1 cellular context compared by ENCODE assay signal in genomic region chr22:38272373-38273134, GRCh38.
TF ChIP-seq lines count a peak whose summit lies in the region.

Gene TMEM184B (minus strand): TSS chr22:38273010. CDS start chr22:38247961, 25,049 bp downstream.

TF ChIP-seq in K562, 482 proteins besides CTCF, POLR2A, EP300 and RAD21 (continued from another document and continues in another):
- peak; percentile 74; the same call in 1 of the 2 replicates for TF ChIP-seq CREB3L1 (IDR thresholded peaks at IDR 0.05; ENCODE audit: borderline replicate concordance, low read depth)
- TF ChIP-seq MTF1 (CRISPR knock-in tag; IDR thresholded peaks at IDR 0.05; ENCODE audit: borderline replicate concordance) = no peak
- TF ChIP-seq HMG20B (CRISPR knock-in tag; IDR thresholded peaks at IDR 0.05) = no peak
- no peak for TF ChIP-seq MCM5 (IDR thresholded peaks at IDR 0.05; ENCODE audit: low read depth)
- TF ChIP-seq IRF2 (CRISPR knock-in tag; IDR thresholded peaks at IDR 0.05) = no peak
- TF ChIP-seq POLR2G (IDR thresholded peaks at IDR 0.05; ENCODE audit: low read depth, low read length) = peak; percentile 83
- no peak for TF ChIP-seq ZNF121 (CRISPR knock-in tag; conservative IDR thresholded peaks at IDR 0.05)
- TF ChIP-seq SRSF1 (IDR thresholded peaks at IDR 0.05; ENCODE audit: low read depth, low read length) = no peak
- TF ChIP-seq ZBTB5 (IDR thresholded peaks at IDR 0.05) = no peak
- no peak for TF ChIP-seq RBM34 (IDR thresholded peaks at IDR 0.05; ENCODE audit: borderline replicate concordance, insufficient read depth, low read length)
- peak in 1 of 2 experiments; percentile 9 for TF ChIP-seq E2F6 (IDR thresholded peaks at IDR 0.05; ENCODE audit: borderline replicate concordance in 1 of 2, extremely low read depth in 1 of 2, insufficient read depth in 1 of 2, insufficient read length in 1 of 2, low read depth in 1 of 2, low read length in 1 of 2, poor library complexity in 1 of 2, severe bottlenecking in 1 of 2)
- peak in 1 of 2 experiments; percentile 65; a peak in 2 of 4 replicates for TF ChIP-seq MAZ (CRISPR knock-in tag; conservative IDR thresholded peaks at IDR 0.05 in 1 of 2, IDR thresholded peaks at IDR 0.05 in 1 of 2)
- no peak for TF ChIP-seq ILK (tag; IDR thresholded peaks at IDR 0.05; ENCODE audit: borderline replicate concordance, low read depth)
- no peak for TF ChIP-seq ZBTB2 (IDR thresholded peaks at IDR 0.05)
- TF ChIP-seq ZNF354B (CRISPR knock-in tag; IDR thresholded peaks at IDR 0.05) = no peak
- TF ChIP-seq HINFP (tag; conservative IDR thresholded peaks at IDR 0.05; ENCODE audit: low read depth) = 0 out of 2 replicates have a peak, but pooled peaks have one; percentile 18
- no peak for TF ChIP-seq SRSF7 (optimal IDR thresholded peaks at IDR 0.05; ENCODE audit: low read depth, low read length)
- no peak for TF ChIP-seq TGIF2 (CRISPR knock-in tag; IDR thresholded peaks at IDR 0.05)
- no peak for TF ChIP-seq TSC22D4 (tag; IDR thresholded peaks at IDR 0.05)
- TF ChIP-seq PHF8 (IDR thresholded peaks at IDR 0.05; ENCODE audit: borderline replicate concordance, low read length) = peak; percentile 73; the same call in 1 of the 2 replicates
- TF ChIP-seq ZZZ3 (IDR thresholded peaks at IDR 0.05) = no peak
- TF ChIP-seq JUNB (CRISPR knock-in tag; conservative IDR thresholded peaks at IDR 0.05) = no peak
- 0 out of 2 replicates have a peak, but pooled peaks have one; percentile 47 for TF ChIP-seq ARID4B (CRISPR knock-in tag; IDR thresholded peaks at IDR 0.05)
- TF ChIP-seq ZFX (CRISPR knock-in tag; IDR thresholded peaks at IDR 0.05) = peak; percentile 68
- peak; percentile 33; the same call in 1 of the 2 replicates for TF ChIP-seq MTA3 (IDR thresholded peaks at IDR 0.05; ENCODE audit: borderline replicate concordance)
- TF ChIP-seq STAG1 (CRISPR knock-in tag; IDR thresholded peaks at IDR 0.05; ENCODE audit: borderline replicate concordance) = no peak
- no peak for TF ChIP-seq DEAF1 (CRISPR knock-in tag; IDR thresholded peaks at IDR 0.05)
- no peak for TF ChIP-seq E2F1 (CRISPR knock-in tag; IDR thresholded peaks at IDR 0.05)
- TF ChIP-seq ZNF639 (CRISPR knock-in tag; conservative IDR thresholded peaks at IDR 0.05 in 1 of 2, IDR thresholded peaks at IDR 0.05 in 1 of 2) = peak in 1 of 2 experiments; percentile 84; a peak in 2 of 4 replicates
